ENCODE assay signal across 8 cellular contexts in genomic region chr14:39266589-39266870, GRCh38. TPM values are rescaled to one million over a fixed set of nuclear protein-coding genes. Genes with fewer than 3 reads are reported as not detected.
DNase-seq lines count a peak whose midpoint lies in the region; ATAC-seq and TF ChIP-seq lines count a peak whose summit lies in the region.

No MANE protein-coding gene starts in this region.

- peak overlapping the region; percentile 99 for H3K4me3 ChIP-seq in GM12865 (ENCODE audit: low read depth, low read length)
- H3K4me3 ChIP-seq in Karpas-422 (ENCODE audit: low read length) = peak overlapping the region; percentile 89
- peak overlapping the region; percentile 93 to 94 for H3K4me3 ChIP-seq in ascending aorta

- no peaks in the 10 kb centered on the region for H3K9me2 ChIP-seq in Karpas-422 (replicated peaks; ENCODE audit: insufficient read depth, low read length)

- H3K79me2 ChIP-seq in Karpas-422 (ENCODE audit: low read length) = peaks cover 42% of the 10 kb centered on the region

- peaks cover 9% of the 10 kb centered on the region for H3K9me3 ChIP-seq in Karpas-422 (ENCODE audit: low read length)
- H3K9me3 ChIP-seq in ascending aorta = peaks cover 0 to 5% of the 10 kb centered on the region in 2 donors

- H3K9ac ChIP-seq in Karpas-422 (ENCODE audit: low read length) = peak overlapping the region; percentile 89

- DNase-seq in GM12865 (ENCODE audit: low read depth) = peak; percentile 82
- DNase-seq in Karpas-422 = peak; percentile 82
- peak in 1 of 2 donors; percentile 71 for DNase-seq in ascending aorta (ENCODE audit: low spot score in 2 of 2)
- peak; percentile 84 for DNase-seq in islet precursor cell
- DNase-seq in stimulated activated CD8-positive, alpha-beta memory T cell treated with anti-CD3 and anti-CD28 coated beads, Interleukin-7, amount 100 ng/mL, for 48 hours (ENCODE audit: extremely low read depth in 1 of 2, low read depth in 1 of 2) = peak; percentile 15 to 26
- no peak for DNase-seq in dedifferentiated amniotic fluid mesenchymal stem cell (ENCODE audit: extremely low spot score)
- no peak for DNase-seq in GM19240 (ENCODE audit: insufficient read length, low spot score)

- H3K36me3 ChIP-seq in Karpas-422 (ENCODE audit: insufficient read depth, low read length) = peaks cover 7% of the 10 kb centered on the region; the same call in 1 of the 2 replicates
- no peaks in the 10 kb centered on the region for H3K36me3 ChIP-seq in ascending aorta

- TF ChIP-seq CTCF in GM12865 (IDR thresholded peaks at IDR 0.05; ENCODE audit: insufficient read depth, low read depth, low read length, missing control alignments) (no peak), ascending aorta (IDR thresholded peaks at IDR 0.05) (no peak)

- H3K27ac ChIP-seq in Karpas-422 (ENCODE audit: low read length) (peak overlapping the region; percentile 73; the same call in 1 of the 2 replicates), ascending aorta (peak overlapping the region; percentile 99 to 100)

- peak overlapping the region; percentile 85 for H2AFZ ChIP-seq in Karpas-422 (ENCODE audit: low read length)

- H4K20me1 ChIP-seq in Karpas-422 (ENCODE audit: insufficient read depth, low read depth, low read length) = no peaks in the 10 kb centered on the region

- intact Hi-C loops in ascending aorta (cut with DNase I) = loop anchor here (1.0 to 2.0 kb wide), 4 partner anchors 34 to 166 kb away; partner anchors contain the start of genes FBXO33, MIA2, PNN and SEC23A

- H3K27me3 ChIP-seq in Karpas-422 (ENCODE audit: low read length) (no peaks in the 10 kb centered on the region), ascending aorta (no peaks in the 10 kb centered on the region)

- peak overlapping the region; percentile 76 for H3K4me2 ChIP-seq in Karpas-422 (ENCODE audit: low read depth, low read length, poor library complexity, severe bottlenecking)

- peak; percentile 44 for ATAC-seq in GM21737 (IDR thresholded peaks at IDR 0.05; ENCODE audit: unreplicated experiment)

- H3K4me1 ChIP-seq in Karpas-422 (ENCODE audit: low read length) (peaks cover 30% of the 10 kb centered on the region), ascending aorta (peaks cover 0 to 21% of the 10 kb centered on the region in 2 donors)

RNA-seq across cellular contexts. Expression of gene MIA2, which starts 32.8 kb away (rescaled TPM):
- total RNA-seq in Karpas-422 (2014; rRNA removed; shearing (Covaris generic); ENCODE audit: low replicate concordance) = 36.2 and 65.7 TPM in 2 replicates
- total RNA-seq in ascending aorta = 14.4 TPM

Comparison
In these comparisons a context has a peak if more than half of its experiments do, and no peak if none do; other contexts are left out.
1. DNase-seq: peak in GM12865 (single experiment), Karpas-422 (single experiment), islet precursor cell (single experiment) and stimulated activated CD8-positive, alpha-beta memory T cell treated with anti-CD3 and anti-CD28 coated beads, Interleukin-7, amount 100 ng/mL, for 48 hours (2 of 2); none in dedifferentiated amniotic fluid mesenchymal stem cell (single experiment) and GM19240 (single experiment).
2. Peak in every context shown above with its lines, with median percentiles within 50 percentile points of each other: H3K4me3 ChIP-seq.